In genomic region chr7:139783647-139784385, GRCh38 we compare ENCODE assay signal across 1 cellular context.
TF ChIP-seq lines count a peak whose summit lies in the region.

No MANE protein-coding gene starts in this region.

TF ChIP-seq in H1, 55 proteins besides CTCF, POLR2A, EP300 and RAD21:
- TF ChIP-seq SUZ12 (IDR thresholded peaks at IDR 0.05; ENCODE audit: low read length) (no peak), SP1 (IDR thresholded peaks at IDR 0.05; ENCODE audit: low read depth, low read length) (no peak)
